Comparison of ENCODE assay signal across 13 cellular contexts in genomic region chr10:6215683-6216484, GRCh38.
"Had no signal": no experiment of that assay in that cellular context is flagged by ENCODE, and none has a peak within 500 bp of the region (broad histone marks: within the 10 kb centered on the region; RNA-seq: fewer than 3 reads in every experiment).

No MANE protein-coding gene starts in this region.

- H3K9me3 ChIP-seq: esophagus muscularis mucosa, pancreas, tibial nerve, uterus had no signal

- H3K27ac ChIP-seq: esophagus muscularis mucosa, pancreas, tibial nerve, uterus had no signal

- H3K4me3 Mint-ChIP-seq: activated CD8-positive, alpha-beta T cell treated with anti-CD3 and anti-CD28 coated beads for 36 hours; activated naive CD8-positive, alpha-beta T cell treated with anti-CD3 and anti-CD28 coated beads, Interleukin-2, amount 50 U/mL, for 24 hours; mesothelial cell of epicardium had no signal

- H3K27me3 Mint-ChIP-seq: activated CD8-positive, alpha-beta T cell treated with anti-CD3 and anti-CD28 coated beads for 36 hours; activated naive CD8-positive, alpha-beta T cell treated with anti-CD3 and anti-CD28 coated beads, Interleukin-2, amount 50 U/mL, for 24 hours had no signal

- H3K36me3 ChIP-seq: uterus had no signal

- DNase-seq: activated CD8-positive, alpha-beta memory T cell treated with anti-CD3 and anti-CD28 coated beads, Interleukin-2, amount 50 U/mL, for 4 hours; activated CD8-positive, alpha-beta T cell treated with anti-CD3 and anti-CD28 coated beads for 36 hours; activated naive CD4-positive, alpha-beta T cell treated with Interleukin-2 at 50 U/mL for 16 hours; activated naive CD8-positive, alpha-beta T cell treated with anti-CD3 and anti-CD28 coated beads, Interleukin-2, amount 50 U/mL, for 24 hours; stimulated activated CD4-positive, alpha-beta T cell treated with anti-CD3 and anti-CD28 coated beads, Interleukin-1b, Interleukin-23, amount 100 ng/mL, for 48 hours; T-helper 1 cell; uterus had no signal

- H3K4me3 ChIP-seq: esophagus muscularis mucosa, pancreas, tibial nerve, uterus had no signal

- H3K9me3 Mint-ChIP-seq: activated CD8-positive, alpha-beta T cell treated with anti-CD3 and anti-CD28 coated beads for 36 hours; activated naive CD8-positive, alpha-beta T cell treated with anti-CD3 and anti-CD28 coated beads, Interleukin-2, amount 50 U/mL, for 24 hours; mesothelial cell of epicardium had no signal

- H3K27ac Mint-ChIP-seq: activated CD8-positive, alpha-beta T cell treated with anti-CD3 and anti-CD28 coated beads for 36 hours; activated naive CD8-positive, alpha-beta T cell treated with anti-CD3 and anti-CD28 coated beads, Interleukin-2, amount 50 U/mL, for 24 hours; mesothelial cell of epicardium had no signal

- ATAC-seq: activated CD8-positive, alpha-beta T cell treated with anti-CD3 and anti-CD28 coated beads for 36 hours; activated naive CD8-positive, alpha-beta T cell treated with anti-CD3 and anti-CD28 coated beads, Interleukin-2, amount 50 U/mL, for 24 hours; pancreas; sciatic nerve; SK-N-SH treated with all-trans-retinoic acid at 6 μM for 48 hours had no signal

- H3K4me1 ChIP-seq: pancreas had no signal

- H3K27me3 ChIP-seq: esophagus muscularis mucosa, pancreas, tibial nerve, uterus had no signal
